In the genomic region with DNA sequence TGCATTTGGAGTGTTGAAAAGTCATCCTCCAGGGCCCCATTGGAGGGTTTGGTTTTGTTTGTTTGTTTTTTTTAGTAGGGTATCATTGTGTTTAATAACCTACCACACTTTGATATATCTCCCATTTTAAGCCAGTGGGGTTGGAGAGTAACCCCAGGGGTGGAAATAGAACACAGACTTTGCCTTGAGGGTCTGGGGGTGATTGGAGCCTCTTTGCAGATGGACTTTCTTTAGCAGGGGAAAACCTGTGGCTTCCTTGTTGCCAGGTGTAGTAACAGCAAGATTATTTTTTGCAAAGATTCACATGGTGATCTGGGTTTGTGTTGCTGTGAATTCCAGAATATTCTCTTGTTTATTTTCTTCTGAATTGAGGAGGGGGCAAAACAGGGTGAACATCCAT, we compare ENCODE assay signal across 8 cellular contexts. TPM values are rescaled to one million over a fixed set of nuclear protein-coding genes. Genes with fewer than 3 reads are reported as not detected.
DNase-seq lines count a peak whose midpoint lies in the region; ATAC-seq and TF ChIP-seq lines count a peak whose summit lies in the region.

No MANE protein-coding gene starts in this region.

- peaks cover 13% of the 10 kb centered on the region for H3K4me1 Mint-ChIP-seq in progenitor cell of endocrine pancreas (ENCODE audit: low read depth)

- H3K36me3 Mint-ChIP-seq in progenitor cell of endocrine pancreas (ENCODE audit: insufficient read depth), result peaks cover 1% of the 10 kb centered on the region

- in situ Hi-C loops in Panc1 (cut with HindIII; ENCODE audit: low pct_unique_long_range_greater_than_20kb, low sequenced_read_pairs), result no loop called here

- H3K4me3 Mint-ChIP-seq in progenitor cell of endocrine pancreas (ENCODE audit: low read depth), result peak overlapping the region; percentile 93

- H3K27ac Mint-ChIP-seq in progenitor cell of endocrine pancreas, result peak overlapping the region; percentile 65

- CTCF ChIA-PET in Panc1 (lab: Charles Lee), result interaction anchor here (1.2 kb wide), 1 partner anchor 76 kb away, joined by 3 read pairs; no protein-coding TSS in a partner anchor

- peaks cover 31% of the 10 kb centered on the region for H4K20me1 ChIP-seq in DND-41 (ENCODE audit: insufficient read depth, low read length)

- peaks cover 64% of the 10 kb centered on the region for H3K79me2 ChIP-seq in DND-41 (ENCODE audit: insufficient read depth, low read length)

- H3K36me3 ChIP-seq in DND-41 (ENCODE audit: insufficient read depth, low read length), result 0 out of 2 replicates have a peak, but pooled peaks cover 3% of the 10 kb centered on the region
- no peaks in the 10 kb centered on the region; the same call in 1 of the 2 replicates for H3K36me3 ChIP-seq in Panc1 (ENCODE audit: control insufficient read depth, insufficient read depth, low read length)
- H3K36me3 ChIP-seq in esophagus (ENCODE audit: control insufficient read depth in 2 of 2, insufficient read depth in 2 of 2, low read length in 1 of 2), result no peaks in the 10 kb centered on the region

- POLR2A ChIA-PET in Panc1 (lab: Charles Lee), result interaction anchor here (0.5 to 0.6 kb wide), 3 partner anchors 45 to 171 kb away, joined by 4 to 11 read pairs (median 5); no protein-coding TSS in a partner anchor

- H3K27me3 Mint-ChIP-seq in progenitor cell of endocrine pancreas, result no peaks in the 10 kb centered on the region

- H3K9me3 Mint-ChIP-seq in progenitor cell of endocrine pancreas (ENCODE audit: low read depth), result no peaks in the 10 kb centered on the region

- H3K27ac ChIP-seq in DND-41 (ENCODE audit: low read length), result peak overlapping the region; percentile 62
- H3K27ac ChIP-seq in Panc1 (ENCODE audit: low read length), result peak overlapping the region; percentile 98
- peak overlapping the region; percentile 83 to 93 for H3K27ac ChIP-seq in esophagus (ENCODE audit: low read depth in 2 of 2, low read length in 1 of 2)
- H3K27ac ChIP-seq in substantia nigra (ENCODE audit: low read depth, low read length, poor library complexity, severe bottlenecking), result no peak overlapping the region

- peak overlapping the region; percentile 70 for H2AFZ ChIP-seq in DND-41 (ENCODE audit: low read depth, low read length)

- TF ChIP-seq CTCF in DND-41 (IDR thresholded peaks at IDR 0.05; ENCODE audit: borderline replicate concordance, extremely low read depth, low read length, poor library complexity, severe bottlenecking) (no peak), Panc1 (IDR thresholded peaks at IDR 0.05) (no peak), progenitor cell of endocrine pancreas (IDR thresholded peaks at IDR 0.05; ENCODE audit: unreplicated experiment) (no peak)

- H3K9me3 ChIP-seq in DND-41 (ENCODE audit: insufficient read depth, low read length, severe bottlenecking), result no peaks in the 10 kb centered on the region
- H3K9me3 ChIP-seq in Panc1 (ENCODE audit: control insufficient read depth, insufficient read depth, low read depth, low read length), result no peaks in the 10 kb centered on the region
- H3K9me3 ChIP-seq in esophagus (ENCODE audit: control insufficient read depth in 2 of 2, insufficient read depth in 1 of 2, low read depth in 1 of 2, low read length in 1 of 2), result no peaks in the 10 kb centered on the region

- BruUV-seq in Panc1 (replicated peaks; lab: Mats Ljungman, UMichigan), result no TSS peak

- H3K4me2 ChIP-seq in DND-41 (ENCODE audit: insufficient read depth, low read length), result peak overlapping the region; percentile 83

- H3K27me3 ChIP-seq in DND-41 (ENCODE audit: insufficient read depth, low read length, poor library complexity) (no peaks in the 10 kb centered on the region), Panc1 (ENCODE audit: control insufficient read depth, insufficient read depth, low read length) (no peaks in the 10 kb centered on the region), esophagus (ENCODE audit: control insufficient read depth in 1 of 2, insufficient read depth in 2 of 2, low read length in 2 of 2) (no peaks in the 10 kb centered on the region)

- H3K4me3 ChIP-seq in DND-41 (ENCODE audit: low read depth in 1 of 2, low read length in 2 of 2) (peak overlapping the region; percentile 71 to 83; a peak in 3 of 4 replicates), Panc1 (ENCODE audit: low read depth in 2 of 2, low read length in 2 of 2) (peak overlapping the region; percentile 76 to 77), esophagus (ENCODE audit: low read depth in 1 of 2, low read length in 2 of 2) (peak overlapping the region; percentile 84 to 89)

- ATAC-seq in DND-41 (ENCODE audit: insufficient read depth, low read depth), result no peak
- no peak for ATAC-seq in Panc1
- no peak for ATAC-seq in HG03342 (IDR thresholded peaks at IDR 0.05; ENCODE audit: unreplicated experiment)
- ATAC-seq in GM18520 (IDR thresholded peaks at IDR 0.05; ENCODE audit: unreplicated experiment), result no peak

- DNase-seq in DND-41, result no peak
- DNase-seq in Panc1 (ENCODE audit: low read depth, low spot score), result no peak
- no peak for DNase-seq in progenitor cell of endocrine pancreas (ENCODE audit: low spot score, unreplicated experiment)
- no peak for DNase-seq in substantia nigra (lab: John Stamatoyannopoulos, UW)
- no peak for DNase-seq in anterior cingulate cortex (lab: John Stamatoyannopoulos, UW)

- intact Hi-C loops in Panc1 (cut with micrococcal nuclease; ENCODE audit: unreplicated experiment), result loop anchor here (5.0 kb wide), 1 partner anchor 41 kb away; no protein-coding TSS in a partner anchor

- H3K9ac ChIP-seq in DND-41 (ENCODE audit: low read depth, low read length), result peak overlapping the region; percentile 98

- peaks cover 52% of the 10 kb centered on the region for H3K4me1 ChIP-seq in DND-41 (ENCODE audit: insufficient read depth, low read length)
- peaks cover 74% of the 10 kb centered on the region for H3K4me1 ChIP-seq in Panc1 (ENCODE audit: control insufficient read depth, insufficient read depth, low read length)
- peaks cover 0 to 7% of the 10 kb centered on the region in 2 donors for H3K4me1 ChIP-seq in esophagus (ENCODE audit: control insufficient read depth in 2 of 2, insufficient read depth in 2 of 2, low read length in 1 of 2)

RNA-seq across cellular contexts. Expression of a gene that starts 1.5 kb away (rescaled TPM):
- total RNA-seq in Panc1 (2021; ENCODE audit: unreplicated experiment) (296 TPM), progenitor cell of endocrine pancreas (47.2 and 49.0 TPM in 2 replicates)
- polyA plus RNA-seq in Panc1 (2012; ENCODE audit: insufficient read length), result 397 TPM
- 10 to 100 TPM; 14.8 to 21.8 TPM for polyA plus RNA-seq in esophagus
